2 cellular contexts compared by ENCODE assay signal in the genomic region with DNA sequence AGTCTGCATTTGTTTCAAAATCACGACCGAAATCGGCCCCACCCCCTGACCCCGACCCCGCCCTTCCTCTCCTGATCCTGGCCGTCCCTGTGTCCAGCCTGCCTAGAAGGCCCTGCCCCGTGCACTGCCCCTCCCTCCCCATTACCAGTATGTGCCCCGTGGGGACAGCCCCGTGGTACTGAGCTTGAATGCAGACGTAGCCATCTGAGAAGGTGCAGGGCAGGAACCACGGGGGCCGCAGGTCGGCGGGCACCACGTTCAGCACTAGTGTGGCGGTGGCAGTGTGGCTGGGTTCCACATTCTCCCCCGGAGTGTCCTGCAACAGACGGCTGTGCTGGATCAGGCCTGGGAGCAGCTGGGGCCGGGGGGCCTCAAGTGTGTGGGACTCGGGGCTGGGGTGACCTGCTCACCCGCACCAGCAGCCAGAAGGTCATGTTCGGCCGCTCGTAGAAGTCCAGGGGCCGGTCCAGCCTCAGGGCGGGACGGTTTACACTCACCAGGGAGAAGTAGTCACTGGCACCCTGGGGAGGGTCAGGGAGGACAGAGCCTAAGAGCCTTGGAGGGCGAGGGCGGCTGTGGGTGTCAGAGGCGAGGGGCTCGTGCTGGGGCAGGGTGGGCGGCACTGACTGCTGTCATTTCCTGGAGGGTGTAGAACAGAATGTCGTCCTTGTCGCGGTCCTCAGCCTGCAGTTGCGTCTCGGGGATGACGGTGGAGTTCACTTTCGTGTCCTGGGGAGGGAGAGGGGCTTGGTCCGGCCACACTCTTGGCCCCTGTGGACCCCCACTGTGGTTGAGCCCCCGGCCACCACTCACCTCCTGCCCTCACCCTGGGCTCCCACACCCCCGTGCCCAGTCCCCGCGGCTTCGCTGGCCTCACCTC.
TF ChIP-seq lines count a peak whose summit lies in the region.

No MANE protein-coding gene starts in this region.

TF ChIP-seq in HEK293, 187 proteins besides CTCF, POLR2A, EP300 and RAD21:
- TF ChIP-seq ZNF776 (tag by site-specific recombination; IDR thresholded peaks at IDR 0.05; ENCODE audit: borderline replicate concordance) (no peak), EGR2 (tag by site-specific recombination; IDR thresholded peaks at IDR 0.05; ENCODE audit: low read depth) (peak; percentile 45), ZFHX2 (tag by site-specific recombination; conservative IDR thresholded peaks at IDR 0.05) (peak; percentile 52)

TF ChIP-seq in K562, 482 proteins besides CTCF, POLR2A, EP300 and RAD21:
- TF ChIP-seq ZNF263 (CRISPR knock-in tag; IDR thresholded peaks at IDR 0.05; ENCODE audit: borderline replicate concordance) (no peak), POLR2G (IDR thresholded peaks at IDR 0.05; ENCODE audit: low read depth, low read length) (0 out of 2 replicates have a peak, but pooled peaks have one; percentile 37), DACH1 (IDR thresholded peaks at IDR 0.05; ENCODE audit: partially characterized antibody) (no peak), ZNF354B (CRISPR knock-in tag; IDR thresholded peaks at IDR 0.05) (no peak), FIP1L1 (IDR thresholded peaks at IDR 0.05; ENCODE audit: low read depth, low read length, poor library complexity, severe bottlenecking) (peak; percentile 9), SETDB1 (IDR thresholded peaks at IDR 0.05; ENCODE audit: low read length) (no peak)
- TF ChIP-seq, protein P1, sequence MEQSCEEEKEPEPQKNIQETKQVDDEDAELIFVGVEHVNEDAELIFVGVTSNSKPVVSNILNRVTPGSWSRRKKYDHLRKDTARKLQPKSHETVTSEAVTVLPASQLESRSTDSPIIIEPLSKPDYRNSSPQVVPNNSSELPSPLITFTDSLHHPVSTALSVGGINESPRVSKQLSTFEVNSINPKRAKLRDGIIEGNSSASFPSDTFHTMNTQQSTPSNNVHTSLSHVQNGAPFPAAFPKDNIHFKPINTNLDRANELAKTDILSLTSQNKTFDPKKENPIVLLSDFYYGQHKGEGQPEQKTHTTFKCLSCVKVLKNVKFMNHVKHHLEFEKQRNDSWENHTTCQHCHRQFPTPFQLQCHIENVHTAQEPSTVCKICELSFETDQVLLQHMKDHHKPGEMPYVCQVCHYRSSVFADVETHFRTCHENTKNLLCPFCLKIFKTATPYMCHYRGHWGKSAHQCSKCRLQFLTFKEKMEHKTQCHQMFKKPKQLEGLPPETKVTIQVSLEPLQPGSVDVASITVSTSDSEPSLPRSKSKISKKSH (CRISPR knock-in tag; IDR thresholded peaks at IDR 0.05): no peak
- TF ChIP-seq, protein P2, sequence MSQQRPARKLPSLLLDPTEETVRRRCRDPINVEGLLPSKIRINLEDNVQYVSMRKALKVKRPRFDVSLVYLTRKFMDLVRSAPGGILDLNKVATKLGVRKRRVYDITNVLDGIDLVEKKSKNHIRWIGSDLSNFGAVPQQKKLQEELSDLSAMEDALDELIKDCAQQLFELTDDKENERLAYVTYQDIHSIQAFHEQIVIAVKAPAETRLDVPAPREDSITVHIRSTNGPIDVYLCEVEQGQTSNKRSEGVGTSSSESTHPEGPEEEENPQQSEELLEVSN (IDR thresholded peaks at IDR 0.05; ENCODE audit: borderline replicate concordance in 1 of 2, extremely low read depth in 1 of 2, insufficient read depth in 1 of 2, insufficient read length in 1 of 2, low read depth in 1 of 2, low read length in 1 of 2, poor library complexity in 1 of 2, severe bottlenecking in 1 of 2): no peak
TF ChIP-seq in K562: peak in this region for 2.
